In the genomic region with DNA sequence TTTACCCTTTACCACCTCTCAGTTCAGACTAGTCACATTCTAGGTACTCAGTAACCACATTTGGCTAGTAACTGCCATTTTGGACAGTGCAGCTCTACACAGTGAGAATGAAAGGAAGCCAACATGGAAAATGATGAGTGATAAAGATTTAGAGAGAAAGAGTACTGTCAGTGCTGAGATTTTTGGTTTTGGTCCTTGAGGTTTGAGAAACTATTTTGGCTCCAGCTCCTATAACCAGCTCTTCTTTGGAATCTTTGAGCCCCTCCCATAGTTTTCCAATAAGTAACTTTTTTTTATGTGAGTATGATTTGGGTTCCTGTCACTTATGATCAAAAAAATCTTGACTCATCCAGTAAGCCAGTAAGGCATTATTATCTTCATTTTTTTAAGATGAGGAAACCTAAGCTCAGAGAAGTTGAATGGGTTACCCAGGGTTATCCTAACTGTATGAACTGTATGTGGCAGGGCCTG, we compare ENCODE assay signal across 1 cellular context.
A peak's percentile ranks its signal among the peaks of the same experiment; 100 is the strongest.
TF ChIP-seq lines count a peak whose summit lies in the region.

No MANE protein-coding gene starts in this region.

TF ChIP-seq in SK-N-SH, 30 proteins besides CTCF, POLR2A, EP300 and RAD21 (continued from another document):
- TF ChIP-seq, protein P1, sequence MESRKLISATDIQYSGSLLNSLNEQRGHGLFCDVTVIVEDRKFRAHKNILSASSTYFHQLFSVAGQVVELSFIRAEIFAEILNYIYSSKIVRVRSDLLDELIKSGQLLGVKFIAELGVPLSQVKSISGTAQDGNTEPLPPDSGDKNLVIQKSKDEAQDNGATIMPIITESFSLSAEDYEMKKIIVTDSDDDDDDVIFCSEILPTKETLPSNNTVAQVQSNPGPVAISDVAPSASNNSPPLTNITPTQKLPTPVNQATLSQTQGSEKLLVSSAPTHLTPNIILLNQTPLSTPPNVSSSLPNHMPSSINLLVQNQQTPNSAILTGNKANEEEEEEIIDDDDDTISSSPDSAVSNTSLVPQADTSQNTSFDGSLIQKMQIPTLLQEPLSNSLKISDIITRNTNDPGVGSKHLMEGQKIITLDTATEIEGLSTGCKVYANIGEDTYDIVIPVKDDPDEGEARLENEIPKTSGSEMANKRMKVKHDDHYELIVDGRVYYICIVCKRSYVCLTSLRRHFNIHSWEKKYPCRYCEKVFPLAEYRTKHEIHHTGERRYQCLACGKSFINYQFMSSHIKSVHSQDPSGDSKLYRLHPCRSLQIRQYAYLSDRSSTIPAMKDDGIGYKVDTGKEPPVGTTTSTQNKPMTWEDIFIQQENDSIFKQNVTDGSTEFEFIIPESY (IDR thresholded peaks at IDR 0.05; ENCODE audit: borderline replicate concordance, low read depth): no peak
- TF ChIP-seq JUND (IDR thresholded peaks at IDR 0.05) (peak; percentile 57), MXI1 (IDR thresholded peaks at IDR 0.05; ENCODE audit: low read depth, low read length) (no peak), NRF1 (IDR thresholded peaks at IDR 0.05; ENCODE audit: low read depth, low read length) (no peak), RFX5 (IDR thresholded peaks at IDR 0.05; ENCODE audit: low read length) (no peak), ELF1 (IDR thresholded peaks at IDR 0.05) (no peak), RCOR1 (IDR thresholded peaks at IDR 0.05; ENCODE audit: low read length) (no peak), FOSL2 (IDR thresholded peaks at IDR 0.05; ENCODE audit: borderline replicate concordance, low read depth) (no peak; the same call in 1 of the 2 replicates), TCF12 (IDR thresholded peaks at IDR 0.05) (peak; percentile 45; the same call in 1 of the 2 replicates), RXRA (IDR thresholded peaks at IDR 0.05; ENCODE audit: borderline replicate concordance, low read depth) (peak; percentile 44; the same call in 1 of the 2 replicates), TAF1 (IDR thresholded peaks at IDR 0.05; ENCODE audit: borderline replicate concordance, low read depth, low read length) (no peak), SMC3 (IDR thresholded peaks at IDR 0.05; ENCODE audit: low read depth, low read length) (no peak), TEAD4 (IDR thresholded peaks at IDR 0.05; ENCODE audit: borderline replicate concordance, insufficient read depth) (0 out of 2 replicates have a peak, but pooled peaks have one; percentile 25), FOXJ3 (CRISPR knock-in tag; IDR thresholded peaks at IDR 0.05) (no peak), MEF2A (IDR thresholded peaks at IDR 0.05; ENCODE audit: borderline replicate concordance, low read depth) (no peak), GATA2 (CRISPR knock-in tag; IDR thresholded peaks at IDR 0.05) (no peak), POLR2AphosphoS5 (IDR thresholded peaks at IDR 0.05; ENCODE audit: low read depth, low read length) (no peak), CHD2 (IDR thresholded peaks at IDR 0.05; ENCODE audit: low read length, partially characterized antibody) (no peak), SIN3A (IDR thresholded peaks at IDR 0.05; ENCODE audit: borderline replicate concordance, low read depth, low read length) (no peak), EZH2phosphoT487 (IDR thresholded peaks at IDR 0.05; ENCODE audit: borderline replicate concordance, low read depth) (no peak), FOXM1 (IDR thresholded peaks at IDR 0.05; ENCODE audit: low read depth) (no peak), NFIC (IDR thresholded peaks at IDR 0.05; ENCODE audit: borderline replicate concordance) (peak; percentile 50; the same call in 1 of the 2 replicates), YY1 (IDR thresholded peaks at IDR 0.05; ENCODE audit: low read depth) (peak; percentile 61; the same call in 1 of the 2 replicates)
- TF ChIP-seq, protein P2, sequence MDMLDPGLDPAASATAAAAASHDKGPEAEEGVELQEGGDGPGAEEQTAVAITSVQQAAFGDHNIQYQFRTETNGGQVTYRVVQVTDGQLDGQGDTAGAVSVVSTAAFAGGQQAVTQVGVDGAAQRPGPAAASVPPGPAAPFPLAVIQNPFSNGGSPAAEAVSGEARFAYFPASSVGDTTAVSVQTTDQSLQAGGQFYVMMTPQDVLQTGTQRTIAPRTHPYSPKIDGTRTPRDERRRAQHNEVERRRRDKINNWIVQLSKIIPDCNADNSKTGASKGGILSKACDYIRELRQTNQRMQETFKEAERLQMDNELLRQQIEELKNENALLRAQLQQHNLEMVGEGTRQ (IDR thresholded peaks at IDR 0.05; ENCODE audit: borderline replicate concordance, low read depth, low read length): no peak
- TF ChIP-seq, protein P3, sequence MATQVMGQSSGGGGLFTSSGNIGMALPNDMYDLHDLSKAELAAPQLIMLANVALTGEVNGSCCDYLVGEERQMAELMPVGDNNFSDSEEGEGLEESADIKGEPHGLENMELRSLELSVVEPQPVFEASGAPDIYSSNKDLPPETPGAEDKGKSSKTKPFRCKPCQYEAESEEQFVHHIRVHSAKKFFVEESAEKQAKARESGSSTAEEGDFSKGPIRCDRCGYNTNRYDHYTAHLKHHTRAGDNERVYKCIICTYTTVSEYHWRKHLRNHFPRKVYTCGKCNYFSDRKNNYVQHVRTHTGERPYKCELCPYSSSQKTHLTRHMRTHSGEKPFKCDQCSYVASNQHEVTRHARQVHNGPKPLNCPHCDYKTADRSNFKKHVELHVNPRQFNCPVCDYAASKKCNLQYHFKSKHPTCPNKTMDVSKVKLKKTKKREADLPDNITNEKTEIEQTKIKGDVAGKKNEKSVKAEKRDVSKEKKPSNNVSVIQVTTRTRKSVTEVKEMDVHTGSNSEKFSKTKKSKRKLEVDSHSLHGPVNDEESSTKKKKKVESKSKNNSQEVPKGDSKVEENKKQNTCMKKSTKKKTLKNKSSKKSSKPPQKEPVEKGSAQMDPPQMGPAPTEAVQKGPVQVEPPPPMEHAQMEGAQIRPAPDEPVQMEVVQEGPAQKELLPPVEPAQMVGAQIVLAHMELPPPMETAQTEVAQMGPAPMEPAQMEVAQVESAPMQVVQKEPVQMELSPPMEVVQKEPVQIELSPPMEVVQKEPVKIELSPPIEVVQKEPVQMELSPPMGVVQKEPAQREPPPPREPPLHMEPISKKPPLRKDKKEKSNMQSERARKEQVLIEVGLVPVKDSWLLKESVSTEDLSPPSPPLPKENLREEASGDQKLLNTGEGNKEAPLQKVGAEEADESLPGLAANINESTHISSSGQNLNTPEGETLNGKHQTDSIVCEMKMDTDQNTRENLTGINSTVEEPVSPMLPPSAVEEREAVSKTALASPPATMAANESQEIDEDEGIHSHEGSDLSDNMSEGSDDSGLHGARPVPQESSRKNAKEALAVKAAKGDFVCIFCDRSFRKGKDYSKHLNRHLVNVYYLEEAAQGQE (IDR thresholded peaks at IDR 0.05; ENCODE audit: low read depth, low read length): no peak
- TF ChIP-seq, protein P4, sequence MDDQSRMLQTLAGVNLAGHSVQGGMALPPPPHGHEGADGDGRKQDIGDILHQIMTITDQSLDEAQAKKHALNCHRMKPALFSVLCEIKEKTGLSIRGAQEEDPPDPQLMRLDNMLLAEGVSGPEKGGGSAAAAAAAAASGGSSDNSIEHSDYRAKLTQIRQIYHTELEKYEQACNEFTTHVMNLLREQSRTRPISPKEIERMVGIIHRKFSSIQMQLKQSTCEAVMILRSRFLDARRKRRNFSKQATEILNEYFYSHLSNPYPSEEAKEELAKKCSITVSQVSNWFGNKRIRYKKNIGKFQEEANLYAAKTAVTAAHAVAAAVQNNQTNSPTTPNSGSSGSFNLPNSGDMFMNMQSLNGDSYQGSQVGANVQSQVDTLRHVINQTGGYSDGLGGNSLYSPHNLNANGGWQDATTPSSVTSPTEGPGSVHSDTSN (IDR thresholded peaks at IDR 0.05): peak; percentile 82
- TF ChIP-seq, protein P5, sequence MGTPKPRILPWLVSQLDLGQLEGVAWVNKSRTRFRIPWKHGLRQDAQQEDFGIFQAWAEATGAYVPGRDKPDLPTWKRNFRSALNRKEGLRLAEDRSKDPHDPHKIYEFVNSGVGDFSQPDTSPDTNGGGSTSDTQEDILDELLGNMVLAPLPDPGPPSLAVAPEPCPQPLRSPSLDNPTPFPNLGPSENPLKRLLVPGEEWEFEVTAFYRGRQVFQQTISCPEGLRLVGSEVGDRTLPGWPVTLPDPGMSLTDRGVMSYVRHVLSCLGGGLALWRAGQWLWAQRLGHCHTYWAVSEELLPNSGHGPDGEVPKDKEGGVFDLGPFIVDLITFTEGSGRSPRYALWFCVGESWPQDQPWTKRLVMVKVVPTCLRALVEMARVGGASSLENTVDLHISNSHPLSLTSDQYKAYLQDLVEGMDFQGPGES (IDR thresholded peaks at IDR 0.05; ENCODE audit: low read depth, low read length): no peak
TF ChIP-seq in SK-N-SH: peak in this region for 7.
